26 cellular contexts compared by ENCODE assay signal in the genomic region with DNA sequence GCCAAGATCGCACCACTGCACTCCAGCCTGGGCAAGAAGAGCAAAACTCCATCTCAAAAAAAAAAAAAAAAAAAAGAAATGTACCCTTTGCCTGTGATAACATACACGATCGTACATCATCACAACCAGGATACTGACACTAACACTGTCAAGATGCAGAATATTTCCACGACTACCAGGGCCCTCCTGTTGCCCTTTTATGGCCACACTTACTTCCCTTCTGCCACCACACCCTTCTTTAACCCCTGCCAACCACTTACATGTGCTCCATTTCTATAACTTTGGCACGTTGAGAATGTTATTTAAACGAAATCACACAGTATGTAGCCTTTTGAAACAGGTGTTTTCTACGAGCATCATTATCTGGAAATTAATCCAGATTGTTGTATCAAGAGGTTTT.
"Had no signal": no experiment of that assay in that cellular context is flagged by ENCODE, and none has a peak within 500 bp of the region (broad histone marks: within the 10 kb centered on the region; RNA-seq: fewer than 3 reads in every experiment).

No MANE protein-coding gene starts in this region.

- H3K4me3 ChIP-seq: Peyer's patch had no signal

- H3K9me3 ChIP-seq: Peyer's patch had no signal

- DNase-seq: activated CD4-positive, alpha-beta T cell treated with anti-CD3 and anti-CD28 coated beads, Interleukin-2, amount 10 ng/mL, durations not matched to agents 24 days and 14 days; activated CD4-positive, alpha-beta T cell treated with anti-CD3 and anti-CD28 coated beads, Interleukin-2, amount 50 U/mL, for 4 hours; activated CD8-positive, alpha-beta T cell treated with anti-CD3 and anti-CD28 coated beads for 36 hours; activated effector memory CD4-positive, alpha-beta T cell treated with anti-CD3 and anti-CD28 coated beads, Interleukin-2, amount 50 U/mL, for 16 hours; activated naive CD4-positive, alpha-beta T cell; activated naive CD4-positive, alpha-beta T cell treated with anti-CD3 and anti-CD28 coated beads, Interleukin-2, amount 50 U/mL, for 16 hours; activated naive CD8-positive, alpha-beta T cell treated with anti-CD3 and anti-CD28 coated beads for 36 hours; activated T-cell treated with anti-CD3 and anti-CD28 coated beads, Interleukin-2, amount 50 U/mL, for 1 hour; activated T-cell treated with anti-CD3 and anti-CD28 coated beads, Interleukin-2, amount 50 U/mL, for 72 hours; amniotic stem cell; aorta; brain microvascular endothelial cell; central memory CD4-positive, alpha-beta T cell; NCI-H1436 treated with DMSO at 0.1 percent for 48 hours; NCI-H1694 treated with DMSO at 0.1 percent for 48 hours; NCI-H2029; NCI-H2171 treated with DMSO at 0.1 percent for 48 hours; NCI-H2227 treated with DMSO at 0.1 percent for 48 hours; NCI-H446; NCI-H524; NCI-H774; Peyer's patch; RPMI8226; SIG-M5 had no signal

- H3K27ac ChIP-seq: brain microvascular endothelial cell, Peyer's patch had no signal

- H3K4me1 ChIP-seq: Peyer's patch had no signal

- H3K27me3 ChIP-seq: brain microvascular endothelial cell, Peyer's patch had no signal

- ATAC-seq: activated CD8-positive, alpha-beta T cell treated with anti-CD3 and anti-CD28 coated beads for 36 hours; activated T-cell treated with anti-CD3 and anti-CD28 coated beads, Interleukin-2, amount 50 U/mL, for 72 hours; activated T-helper 17 cell treated with anti-CD3 and anti-CD28 coated beads, Interleukin-2, amount 50 U/mL, for 72 hours; Right ventricle myocardium inferior had no signal
